Comparison of ENCODE assay signal across 8 cellular contexts in genomic region chr6:137827977-137828815, GRCh38. TPM values are rescaled to one million over a fixed set of nuclear protein-coding genes. Genes with fewer than 3 reads are reported as not detected.
DNase-seq lines count a peak whose midpoint lies in the region; ATAC-seq and TF ChIP-seq lines count a peak whose summit lies in the region.
"Had no signal": no experiment of that assay in that cellular context is flagged by ENCODE, and none has a peak within 500 bp of the region (broad histone marks: within the 10 kb centered on the region; RNA-seq: fewer than 3 reads in every experiment).

No MANE protein-coding gene starts in this region.

- H3K9me3 Mint-ChIP-seq in activated T-cell treated with anti-CD3 and anti-CD28 coated beads, Interleukin-2, amount 50 U/mL, for 24 hours, result peaks cover 2% of the 10 kb centered on the region

- no peaks in the 10 kb centered on the region for H3K27me3 Mint-ChIP-seq in activated T-cell treated with anti-CD3 and anti-CD28 coated beads, Interleukin-2, amount 50 U/mL, for 24 hours

- peak overlapping the region; percentile 56 for H3K4me3 Mint-ChIP-seq in activated T-cell treated with anti-CD3 and anti-CD28 coated beads, Interleukin-2, amount 50 U/mL, for 24 hours

- intact Hi-C loops in Right ventricle myocardium superior (cut with DNase I), result no loop called here

- peak; percentile 51 for ATAC-seq in HG02973 (IDR thresholded peaks at IDR 0.05; ENCODE audit: unreplicated experiment)
- ATAC-seq in Right ventricle myocardium superior (ENCODE audit: poor library complexity), result no peak

- H3K27ac Mint-ChIP-seq in activated T-cell treated with anti-CD3 and anti-CD28 coated beads, Interleukin-2, amount 50 U/mL, for 24 hours, result peak overlapping the region; percentile 97

- no peaks in the 10 kb centered on the region for H3K36me3 Mint-ChIP-seq in activated T-cell treated with anti-CD3 and anti-CD28 coated beads, Interleukin-2, amount 50 U/mL, for 24 hours (ENCODE audit: low read depth)

- peak; percentile 64 for DNase-seq in activated T-cell treated with anti-CD3 and anti-CD28 coated beads, Interleukin-2, amount 50 U/mL, for 24 hours
- DNase-seq in stimulated activated CD8-positive, alpha-beta memory T cell treated with anti-CD3 and anti-CD28 coated beads, Interleukin-4, amount 100 ng/mL, for 48 hours, result peak; percentile 73
- DNase-seq in Right ventricle myocardium superior (no peak), activated gamma-delta T cell treated with Interleukin-2 at 50 U/mL for 16 hours (no peak), NCI-H2171 treated with DMSO at 0.1 percent for 48 hours (lab: John Stamatoyannopoulos, UW) (no peak)
- DNase-seq: NCI-H1105 treated with DMSO at 0.1 percent for 48 hours had no signal

- H3K4me1 Mint-ChIP-seq in activated T-cell treated with anti-CD3 and anti-CD28 coated beads, Interleukin-2, amount 50 U/mL, for 24 hours (ENCODE audit: low read depth), result peaks cover 88% of the 10 kb centered on the region

- TF ChIP-seq POLR2A in GM19193 (IDR thresholded peaks at IDR 0.05; ENCODE audit: extremely low read depth, insufficient read depth, insufficient read length), result peak; percentile 23

RNA-seq across cellular contexts. Expression of gene TNFAIP3, which starts 38.9 kb away (rescaled TPM):
- 4.6 TPM for total RNA-seq in Right ventricle myocardium superior

Comparison
In these comparisons a context has a peak if more than half of its experiments do, and no peak if none do; other contexts are left out.
1. DNase-seq: peak in activated T-cell treated with anti-CD3 and anti-CD28 coated beads, Interleukin-2, amount 50 U/mL, for 24 hours (single experiment) and stimulated activated CD8-positive, alpha-beta memory T cell treated with anti-CD3 and anti-CD28 coated beads, Interleukin-4, amount 100 ng/mL, for 48 hours (single experiment); none in Right ventricle myocardium superior (single experiment), activated gamma-delta T cell treated with Interleukin-2 at 50 U/mL for 16 hours (single experiment) and NCI-H2171 treated with DMSO at 0.1 percent for 48 hours (single experiment).